In the genomic region with DNA sequence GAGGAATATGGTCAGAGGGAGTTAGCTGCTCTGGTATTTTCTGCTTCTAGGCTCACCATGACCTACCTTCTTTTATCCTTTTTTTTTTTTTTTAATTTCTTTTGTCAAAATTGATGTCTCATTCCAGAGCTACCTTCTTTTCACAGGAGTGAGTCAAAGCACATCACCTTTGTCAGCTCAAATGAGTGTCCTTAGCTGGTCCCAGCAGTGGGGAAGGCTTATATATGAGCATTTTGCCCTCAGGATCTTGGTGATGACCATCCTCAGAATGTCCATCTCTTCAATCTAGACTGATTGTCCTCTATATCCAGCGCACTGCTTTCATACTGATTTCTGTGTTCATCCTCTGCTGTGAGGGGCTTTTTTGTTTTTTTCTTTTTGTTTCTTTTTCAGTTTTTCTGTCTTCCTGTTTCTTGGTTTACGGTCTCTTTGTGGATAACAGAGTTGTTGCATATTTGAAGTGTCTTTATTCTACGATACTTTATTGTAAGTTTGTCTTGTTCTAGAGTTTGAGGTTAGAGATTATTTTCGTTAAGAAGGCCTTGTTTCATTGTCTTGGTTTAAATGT, we compare ENCODE assay signal across 14 cellular contexts.
DNase-seq lines count a peak whose midpoint lies in the region; ATAC-seq lines count a peak whose summit lies in the region.
"Had no signal": no experiment of that assay in that cellular context is flagged by ENCODE, and none has a peak within 500 bp of the region (broad histone marks: within the 10 kb centered on the region; RNA-seq: fewer than 3 reads in every experiment).

No MANE protein-coding gene starts in this region.

- no peaks in the 10 kb centered on the region for H3K27me3 Mint-ChIP-seq in activated T-cell treated with anti-CD3 and anti-CD28 coated beads, Interleukin-2, amount 50 U/mL, for 24 hours
- H3K27me3 Mint-ChIP-seq in T-helper 2 cell treated with Interferon-gamma antibody and Interleukin-4, amounts not matched to agents 5 μg/mL and 100 μg/mL, for 36 hours (ENCODE audit: low read depth): no peaks in the 10 kb centered on the region

- H3K4me3 Mint-ChIP-seq in activated T-cell treated with anti-CD3 and anti-CD28 coated beads, Interleukin-2, amount 50 U/mL, for 24 hours: peak overlapping the region; percentile 62
- peak overlapping the region; percentile 75 for H3K4me3 Mint-ChIP-seq in T-helper 2 cell treated with Interferon-gamma antibody and Interleukin-4, amounts not matched to agents 5 μg/mL and 100 μg/mL, for 36 hours
- H3K4me3 Mint-ChIP-seq in stimulated activated effector memory CD8-positive, alpha-beta T cell treated with anti-CD3 and anti-CD28 coated beads, Interleukin-12 subunit alpha, Interleukin-12 subunit beta, amount 100 ng/mL, for 72 hours: peak overlapping the region; percentile 65

- no peaks in the 10 kb centered on the region for H3K9me3 Mint-ChIP-seq in activated T-cell treated with anti-CD3 and anti-CD28 coated beads, Interleukin-2, amount 50 U/mL, for 24 hours
- H3K9me3 Mint-ChIP-seq in T-helper 2 cell treated with Interferon-gamma antibody and Interleukin-4, amounts not matched to agents 5 μg/mL and 100 μg/mL, for 36 hours: no peaks in the 10 kb centered on the region
- no peaks in the 10 kb centered on the region for H3K9me3 Mint-ChIP-seq in stimulated activated effector memory CD8-positive, alpha-beta T cell treated with anti-CD3 and anti-CD28 coated beads, Interleukin-12 subunit alpha, Interleukin-12 subunit beta, amount 100 ng/mL, for 72 hours
- H3K9me3 Mint-ChIP-seq: neural progenitor cell had no signal

- H3K4me1 Mint-ChIP-seq in activated T-cell treated with anti-CD3 and anti-CD28 coated beads, Interleukin-2, amount 50 U/mL, for 24 hours (ENCODE audit: low read depth): peaks cover 60% of the 10 kb centered on the region
- H3K4me1 Mint-ChIP-seq in T-helper 2 cell treated with Interferon-gamma antibody and Interleukin-4, amounts not matched to agents 5 μg/mL and 100 μg/mL, for 36 hours (ENCODE audit: low read depth): peaks cover 46% of the 10 kb centered on the region
- H3K4me1 Mint-ChIP-seq in stimulated activated effector memory CD8-positive, alpha-beta T cell treated with anti-CD3 and anti-CD28 coated beads, Interleukin-12 subunit alpha, Interleukin-12 subunit beta, amount 100 ng/mL, for 72 hours: peaks cover 46% of the 10 kb centered on the region
- H3K4me1 Mint-ChIP-seq: neural progenitor cell had no signal

- ATAC-seq in stimulated activated effector memory CD8-positive, alpha-beta T cell treated with anti-CD3 and anti-CD28 coated beads, Interleukin-12 subunit alpha, Interleukin-12 subunit beta, amount 100 ng/mL, for 72 hours: peak; percentile 48
- ATAC-seq in GM21390 (IDR thresholded peaks at IDR 0.05; ENCODE audit: unreplicated experiment): no peak

- DNase-seq in activated T-cell treated with anti-CD3 and anti-CD28 coated beads, Interleukin-2, amount 50 U/mL, for 24 hours: no peak
- no peak for DNase-seq in activated T-cell treated with anti-CD3 and anti-CD28 coated beads, Interleukin-2, amount 50 U/mL, for 48 hours
- DNase-seq in T-helper 2 cell treated with Interferon-gamma antibody and Interleukin-4, amounts not matched to agents 5 μg/mL and 100 μg/mL, for 36 hours (ENCODE audit: low spot score): no peak
- DNase-seq in epithelial cell of prostate (ENCODE audit: low read depth, low spot score): no peak
- peak in 1 of 2 donors; percentile 52 for DNase-seq in stimulated activated effector memory CD8-positive, alpha-beta T cell treated with anti-CD3 and anti-CD28 coated beads, Interleukin-12 subunit alpha, Interleukin-12 subunit beta, amount 100 ng/mL, for 72 hours (ENCODE audit: low spot score in 2 of 2)
- DNase-seq in stimulated activated CD4-positive, alpha-beta T cell treated with anti-CD3 and anti-CD28 coated beads, Interleukin-4, amount 100 ng/mL, for 1 hour: no peak
- no peak for DNase-seq in OCI-M1 (lab: John Stamatoyannopoulos, UW)
- DNase-seq: DMS 273 treated with DMSO at 0.1 percent for 48 hours; left ventricle myocardium inferior; NK-92 treated with Interleukin-12 subunit alpha and Interleukin-12 subunit beta, amount 100 ng/mL, for 24 hours; SK-N-SH had no signal

- peaks cover 49% of the 10 kb centered on the region for H3K36me3 Mint-ChIP-seq in activated T-cell treated with anti-CD3 and anti-CD28 coated beads, Interleukin-2, amount 50 U/mL, for 24 hours (ENCODE audit: low read depth)
- H3K36me3 Mint-ChIP-seq in T-helper 2 cell treated with Interferon-gamma antibody and Interleukin-4, amounts not matched to agents 5 μg/mL and 100 μg/mL, for 36 hours (ENCODE audit: low read depth): peaks cover 31% of the 10 kb centered on the region
- peaks cover 73% of the 10 kb centered on the region for H3K36me3 Mint-ChIP-seq in stimulated activated effector memory CD8-positive, alpha-beta T cell treated with anti-CD3 and anti-CD28 coated beads, Interleukin-12 subunit alpha, Interleukin-12 subunit beta, amount 100 ng/mL, for 72 hours

- peak overlapping the region; percentile 67 for H3K27ac ChIP-seq in epithelial cell of prostate
- H3K27ac ChIP-seq: left ventricle myocardium inferior, neural progenitor cell, VCaP had no signal

- peak overlapping the region; percentile 97 for H3K27ac Mint-ChIP-seq in activated T-cell treated with anti-CD3 and anti-CD28 coated beads, Interleukin-2, amount 50 U/mL, for 24 hours
- H3K27ac Mint-ChIP-seq in T-helper 2 cell treated with Interferon-gamma antibody and Interleukin-4, amounts not matched to agents 5 μg/mL and 100 μg/mL, for 36 hours: peak overlapping the region; percentile 83
- H3K27ac Mint-ChIP-seq in stimulated activated effector memory CD8-positive, alpha-beta T cell treated with anti-CD3 and anti-CD28 coated beads, Interleukin-12 subunit alpha, Interleukin-12 subunit beta, amount 100 ng/mL, for 72 hours: peak overlapping the region; percentile 84
- H3K27ac Mint-ChIP-seq: neural progenitor cell had no signal
